ENCODE assay signal across 20 cellular contexts in the genomic region with DNA sequence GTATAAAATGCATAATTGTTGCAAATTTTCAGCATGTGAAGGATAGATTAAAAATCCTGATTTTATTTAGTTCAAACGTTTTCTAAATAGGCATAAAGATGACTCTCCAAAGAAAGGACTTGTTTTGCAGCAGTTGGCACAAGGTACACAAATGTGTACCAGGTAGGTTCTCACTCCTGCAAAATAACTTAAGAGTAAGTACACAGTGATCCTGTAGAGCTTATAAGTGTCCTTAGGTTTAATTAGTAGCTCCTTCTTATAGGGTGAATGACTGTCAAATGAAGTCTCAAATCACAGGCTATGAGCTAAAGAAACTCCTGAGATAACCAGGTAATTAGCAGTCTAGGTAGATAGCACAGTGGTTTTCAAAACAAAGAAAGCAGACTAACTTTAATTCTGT.
DNase-seq lines count a peak whose midpoint lies in the region; ATAC-seq, FAIRE-seq and TF ChIP-seq lines count a peak whose summit lies in the region.
"Had no signal": no experiment of that assay in that cellular context is flagged by ENCODE, and none has a peak within 500 bp of the region (broad histone marks: within the 10 kb centered on the region; RNA-seq: fewer than 3 reads in every experiment).

No MANE protein-coding gene starts in this region.

- TF ChIP-seq CTCF in D721Med (IDR thresholded peaks at IDR 0.05; ENCODE audit: insufficient read depth, missing control alignments) (no peak), left lung (IDR thresholded peaks at IDR 0.05) (no peak), kidney (IDR thresholded peaks at IDR 0.05; ENCODE audit: borderline replicate concordance, extremely low read depth, insufficient read depth) (no peak)

- H3K27ac ChIP-seq in left lung: no peak overlapping the region
- H3K27ac ChIP-seq in kidney (ENCODE audit: low read depth in 2 of 2, low read length in 2 of 2): no peak overlapping the region
- H3K27ac ChIP-seq: 22Rv1, BLaER1, C4-2B, GM23248 had no signal

- ATAC-seq in left lung (peak; percentile 73), GM21447 (IDR thresholded peaks at IDR 0.05; ENCODE audit: unreplicated experiment) (no peak)

- DNase-seq in D721Med (ENCODE audit: insufficient read length, low spot score) (no peak), NCI-H69 (lab: John Stamatoyannopoulos, UW) (peak; percentile 50), left lung (no peak), H4 (ENCODE audit: low spot score) (no peak), kidney (no peak)
- DNase-seq: CD4-positive, CD25-positive, alpha-beta regulatory T cell; CD8-positive, alpha-beta memory T cell; DMS53; DMS79 treated with DMSO at 0.1 percent for 48 hours; GF-D8; GM23248; HFFc6 had no signal

- FAIRE-seq in D721Med (lab: Jason Lieb, UNC) (peak; percentile 71), kidney (lab: Jason Lieb, UNC) (no peak)
- FAIRE-seq: A204.1, GM12891, H54 had no signal

- H3K4me3 ChIP-seq in left lung (no peak overlapping the region), kidney (ENCODE audit: low read length in 2 of 2) (no peak overlapping the region)
- H3K4me3 ChIP-seq: BLaER1, GM23248, HAP-1 had no signal

- no peaks in the 10 kb centered on the region for H3K4me1 ChIP-seq in left lung
- H3K4me1 ChIP-seq in kidney (ENCODE audit: control insufficient read depth in 1 of 2, insufficient read depth in 1 of 2, low read depth in 1 of 2, low read length in 2 of 2): no peaks in the 10 kb centered on the region
- H3K4me1 ChIP-seq: HAP-1 had no signal

- H3K36me3 ChIP-seq in left lung: no peaks in the 10 kb centered on the region
- no peaks in the 10 kb centered on the region for H3K36me3 ChIP-seq in kidney (ENCODE audit: control insufficient read depth in 1 of 2, insufficient read depth in 2 of 2, low read length in 2 of 2)
- H3K36me3 ChIP-seq: BLaER1, HAP-1 had no signal

- no peaks in the 10 kb centered on the region for H3K27me3 ChIP-seq in left lung
- H3K27me3 ChIP-seq: BLaER1 had no signal

- H3K9me3 ChIP-seq in left lung (no peaks in the 10 kb centered on the region), kidney (ENCODE audit: control insufficient read depth in 1 of 2, low read length in 2 of 2) (no peaks in the 10 kb centered on the region)
- H3K9me3 ChIP-seq: BLaER1, HAP-1 had no signal

- intact Hi-C loops in left lung (cut with DNase I): no loop called here
- intact Hi-C loops in kidney (cut with DNase I): no loop called here

- H3K9ac ChIP-seq in kidney (ENCODE audit: low read length in 2 of 2): no peak overlapping the region
- H3K9ac ChIP-seq: BLaER1, GM23248 had no signal
